Comparison of ENCODE assay signal across 18 cellular contexts in genomic region chr14:94612580-94613554, GRCh38. TPM values are rescaled to one million over a fixed set of nuclear protein-coding genes. Genes with fewer than 3 reads are reported as not detected.
A peak's percentile ranks its signal among the peaks of the same experiment; 100 is the strongest.
DNase-seq lines count a peak whose midpoint lies in the region; ATAC-seq and TF ChIP-seq lines count a peak whose summit lies in the region.
"Had no signal": no experiment of that assay in that cellular context is flagged by ENCODE, and none has a peak within 500 bp of the region (broad histone marks: within the 10 kb centered on the region; RNA-seq: fewer than 3 reads in every experiment).

No MANE protein-coding gene starts in this region.

- intact Hi-C loops in HCT116 (cut with micrococcal nuclease), result no loop called here
- intact Hi-C loops in gastrocnemius medialis (cut with DNase I; ENCODE audit: low total_unique reads), result no loop called here
- intact Hi-C loops in prostate gland (cut with DNase I), result no loop called here

- H3K79me2 ChIP-seq in HCT116 (ENCODE audit: insufficient read depth, low read length), result no peaks in the 10 kb centered on the region

- 54% methylated on average over 9 of the region's 9 CpGs for WGBS in prostate gland

- in situ Hi-C loops in gastrocnemius medialis (cut with MboI; ENCODE audit: low sequenced_read_pairs in 4 of 4), result no loop called here

- H3K27me3 Mint-ChIP-seq in chondrocyte (ENCODE audit: low read depth), result no peaks in the 10 kb centered on the region
- H3K27me3 Mint-ChIP-seq in activated CD4-positive, alpha-beta memory T cell treated with anti-CD3 and anti-CD28 coated beads, Interleukin-2, amount 10 ng/mL, durations not matched to agents 7 days and 5 days, result no peaks in the 10 kb centered on the region
- H3K27me3 Mint-ChIP-seq: activated T-cell treated with anti-CD3 and anti-CD28 coated beads, Interleukin-2, amount 50 U/mL, for 24 hours; IgD-negative memory B cell had no signal

- no peak for DNase-seq in HCT116 (ENCODE audit: low read depth, low spot score)
- no peak for DNase-seq in chondrocyte (ENCODE audit: low spot score)
- no peak for DNase-seq in left lobe of liver (ENCODE audit: low spot score)
- no peak for DNase-seq in gastrocnemius medialis
- no peak for DNase-seq in HT-29 (ENCODE audit: low spot score)
- no peak for DNase-seq in prostate gland (ENCODE audit: low spot score)
- no peak for DNase-seq in activated CD4-positive, alpha-beta memory T cell treated with anti-CD3 and anti-CD28 coated beads, Interleukin-2, amount 10 ng/mL, durations not matched to agents 7 days and 5 days
- no peak for DNase-seq in hippocampal formation (lab: John Stamatoyannopoulos, UW)
- DNase-seq: activated T-cell treated with anti-CD3 and anti-CD28 coated beads, Interleukin-2, amount 50 U/mL, for 24 hours; amniotic stem cell; DMS79; kidney glomerular epithelial cell; NCI-H1092 treated with DMSO at 0.1 percent for 48 hours; NCI-H2227 treated with DMSO at 0.1 percent for 48 hours; SW 1271; thyroid gland had no signal

- H3K27ac ChIP-seq in HCT116 (ENCODE audit: low read depth, low read length), result no peak overlapping the region
- H3K27ac ChIP-seq in gastrocnemius medialis, result peak overlapping the region in 3 of 4 donors; percentile 26 to 57 (median 31)
- peak overlapping the region in 1 of 2 donors; percentile 22 for H3K27ac ChIP-seq in prostate gland
- H3K27ac ChIP-seq: thyroid gland had no signal

- BruUV-seq in HCT116 (replicated peaks; lab: Mats Ljungman, UMichigan), result no TSS peak

- H3K27me3 ChIP-seq in HCT116 (ENCODE audit: insufficient read depth, low read length) (no peaks in the 10 kb centered on the region), gastrocnemius medialis (no peaks in the 10 kb centered on the region), prostate gland (replicated peaks; ENCODE audit: insufficient read depth) (no peaks in the 10 kb centered on the region)
- H3K27me3 ChIP-seq: thyroid gland had no signal

- no peaks in the 10 kb centered on the region for H4K20me1 ChIP-seq in HCT116 (ENCODE audit: insufficient read depth)

- H3K4me3 Mint-ChIP-seq in chondrocyte (ENCODE audit: unreplicated experiment), result no peak overlapping the region
- no peak overlapping the region for H3K4me3 Mint-ChIP-seq in activated CD4-positive, alpha-beta memory T cell treated with anti-CD3 and anti-CD28 coated beads, Interleukin-2, amount 10 ng/mL, durations not matched to agents 7 days and 5 days
- H3K4me3 Mint-ChIP-seq: activated T-cell treated with anti-CD3 and anti-CD28 coated beads, Interleukin-2, amount 50 U/mL, for 24 hours; IgD-negative memory B cell; neural crest cell had no signal

- no peak overlapping the region for H3K9ac ChIP-seq in HCT116 (ENCODE audit: low read length)

- CTCF ChIA-PET in HCT116 (lab: Charles Lee), result interaction anchor here (1.1 kb wide), 1 partner anchor 13 kb away, joined by 3 read pairs; no protein-coding TSS in a partner anchor
- CTCF ChIA-PET in activated CD4-positive, alpha-beta memory T cell treated with anti-CD3 and anti-CD28 coated beads, Interleukin-2, amount 10 ng/mL, durations not matched to agents 7 days and 5 days (lab: Charles Lee), result no interaction called here

- H3K4me1 ChIP-seq in HCT116 (ENCODE audit: control insufficient read depth in 1 of 2, insufficient read depth in 2 of 2, low read length in 2 of 2) (peaks cover 8 to 38% of the 10 kb centered on the region in 2 experiments; a peak in 3 of 4 replicates), gastrocnemius medialis (peaks cover 0 to 8% of the 10 kb centered on the region in 2 donors), prostate gland (replicated peaks) (no peaks in the 10 kb centered on the region)
- H3K4me1 ChIP-seq: thyroid gland had no signal

- peak overlapping the region; percentile 33 for H3K4me2 ChIP-seq in HCT116 (ENCODE audit: low read length)

- H3K4me3 ChIP-seq in HCT116 (replicated peaks in 1 of 2; ENCODE audit: low read depth in 1 of 2, low read length in 2 of 2) (no peak overlapping the region), gastrocnemius medialis (peak overlapping the region in 1 of 4 donors; percentile 13), prostate gland (no peak overlapping the region)
- H3K4me3 ChIP-seq: thyroid gland had no signal

- TF ChIP-seq CTCF in HCT116 (IDR thresholded peaks at IDR 0.05 in 2 of 3, conservative IDR thresholded peaks at IDR 0.05 in 1 of 3; ENCODE audit: borderline replicate concordance in 1 of 3, insufficient read depth in 1 of 3, low read depth in 2 of 3, low read length in 2 of 3) (no peak), chondrocyte (IDR thresholded peaks at IDR 0.05) (no peak), gastrocnemius medialis (IDR thresholded peaks at IDR 0.05 in 4 of 5, conservative IDR thresholded peaks at IDR 0.05 in 1 of 5) (no peak), prostate gland (IDR thresholded peaks at IDR 0.05) (no peak)

- POLR2A ChIA-PET in HCT116 (lab: Charles Lee), result interaction anchor here (0.8 to 2.4 kb wide), 2 partner anchors 11 to 13 kb away, joined by 4 to 10 read pairs; no protein-coding TSS in a partner anchor
- POLR2A ChIA-PET in activated CD4-positive, alpha-beta memory T cell treated with anti-CD3 and anti-CD28 coated beads, Interleukin-2, amount 10 ng/mL, durations not matched to agents 7 days and 5 days (lab: Charles Lee), result no interaction called here

- H2AFZ ChIP-seq in HCT116 (ENCODE audit: low read depth, low read length, poor library complexity, severe bottlenecking), result no peak overlapping the region

- no peaks in the 10 kb centered on the region; a peak in 1 of 4 replicates for H3K9me3 ChIP-seq in HCT116 (ENCODE audit: control insufficient read depth in 1 of 2, insufficient read depth in 1 of 2, low read depth in 1 of 2, low read length in 2 of 2)
- no peaks in the 10 kb centered on the region for H3K9me3 ChIP-seq in gastrocnemius medialis
- no peaks in the 10 kb centered on the region for H3K9me3 ChIP-seq in prostate gland
- H3K9me3 ChIP-seq: thyroid gland had no signal

- ATAC-seq in HCT116 (0 out of 2 replicates have a peak, but pooled peaks have one; percentile 18), left lobe of liver (peak; percentile 22), gastrocnemius medialis (no peak)

- H3K9me3 Mint-ChIP-seq in chondrocyte (ENCODE audit: low read depth), result peaks cover 15% of the 10 kb centered on the region
- H3K9me3 Mint-ChIP-seq in activated CD4-positive, alpha-beta memory T cell treated with anti-CD3 and anti-CD28 coated beads, Interleukin-2, amount 10 ng/mL, durations not matched to agents 7 days and 5 days, result peaks cover 15% of the 10 kb centered on the region

- RAD21 ChIA-PET in HCT116 (lab: Charles Lee; ENCODE audit: low non-redundant PET in 1 of 2, low total read pairs in 2 of 2, uncharacterized antibody in 2 of 2, unreplicated experiment in 2 of 2), result interaction anchor here in 1 of 2 experiments (0.6 kb wide), 1 partner anchor 913 kb away, joined by 3 read pairs; no protein-coding TSS in a partner anchor

- H3K36me3 Mint-ChIP-seq in chondrocyte (ENCODE audit: low read depth), result peaks cover 9% of the 10 kb centered on the region
- no peaks in the 10 kb centered on the region for H3K36me3 Mint-ChIP-seq in activated CD4-positive, alpha-beta memory T cell treated with anti-CD3 and anti-CD28 coated beads, Interleukin-2, amount 10 ng/mL, durations not matched to agents 7 days and 5 days (ENCODE audit: low read depth)

- no peak for TF ChIP-seq RAD21 in HCT116 (IDR thresholded peaks at IDR 0.05; ENCODE audit: low read depth)

- H3K27ac Mint-ChIP-seq in chondrocyte (ENCODE audit: unreplicated experiment), result peak overlapping the region; percentile 36
- no peak overlapping the region for H3K27ac Mint-ChIP-seq in activated CD4-positive, alpha-beta memory T cell treated with anti-CD3 and anti-CD28 coated beads, Interleukin-2, amount 10 ng/mL, durations not matched to agents 7 days and 5 days
- H3K27ac Mint-ChIP-seq: activated T-cell treated with anti-CD3 and anti-CD28 coated beads, Interleukin-2, amount 50 U/mL, for 24 hours; IgD-negative memory B cell had no signal

- H3K36me3 ChIP-seq in HCT116 (ENCODE audit: control insufficient read depth in 1 of 2, insufficient read depth in 2 of 2, low read length in 2 of 2) (no peaks in the 10 kb centered on the region), gastrocnemius medialis (no peaks in the 10 kb centered on the region), prostate gland (no peaks in the 10 kb centered on the region)
- H3K36me3 ChIP-seq: thyroid gland had no signal

- no peak for TF ChIP-seq POLR2A in HCT116 (IDR thresholded peaks at IDR 0.05; ENCODE audit: borderline replicate concordance, extremely low read depth, insufficient read depth, insufficient read length)
- TF ChIP-seq POLR2A in gastrocnemius medialis (IDR thresholded peaks at IDR 0.05), result no peak
- no peak for TF ChIP-seq POLR2A in prostate gland (IDR thresholded peaks at IDR 0.05)

- no peaks in the 10 kb centered on the region for H3K9me2 ChIP-seq in HCT116 (ENCODE audit: insufficient read depth)

- H3K4me1 Mint-ChIP-seq in chondrocyte (ENCODE audit: low read depth), result peaks cover 29% of the 10 kb centered on the region
- H3K4me1 Mint-ChIP-seq in activated CD4-positive, alpha-beta memory T cell treated with anti-CD3 and anti-CD28 coated beads, Interleukin-2, amount 10 ng/mL, durations not matched to agents 7 days and 5 days, result no peaks in the 10 kb centered on the region

RNA-seq across cellular contexts. Expression of gene SERPINA3, which starts 0.7 kb away (rescaled TPM):
- 4.3 TPM for total RNA-seq in HCT116 (2021; ENCODE audit: unreplicated experiment)
- polyA plus RNA-seq in HCT116 (2012), result 4.0 TPM in 2 replicates
- 3.6 to 4.6 TPM (median 3.9 TPM) in 3 replicates for total RNA-seq in chondrocyte
- total RNA-seq in left lobe of liver, result 7,311 TPM
- 10 to 100 TPM; 18.3 to 80.9 (median 66.3) TPM for total RNA-seq in gastrocnemius medialis
- total RNA-seq in HT-29 (2014; rRNA removed; shearing (Covaris generic)), result 1.0 and 2.0 TPM in 2 replicates
- 100 to 1,000 TPM; 352 to 505 TPM for total RNA-seq in prostate gland
- not detected for total RNA-seq in activated CD4-positive, alpha-beta memory T cell treated with anti-CD3 and anti-CD28 coated beads, Interleukin-2, amount 10 ng/mL, durations not matched to agents 7 days and 5 days
- total RNA-seq: neural crest cell had no signal
- polyA plus RNA-seq: IgD-negative memory B cell had no signal

RNA-seq across cellular contexts. Expression of gene SERPINA5, which starts 31.6 kb away (rescaled TPM):
- total RNA-seq in HCT116 (2021; ENCODE audit: unreplicated experiment) (3.0 TPM), chondrocyte (0.50 to 0.54 TPM in 2 of 3 replicates, not detected in the other), left lobe of liver (216 TPM), gastrocnemius medialis (10 to 100 TPM in 2 of 4 donors, 1 to 10 TPM in 2; 1.8 to 63.2 (median 19.8) TPM), prostate gland (100 to 1,000 TPM in 1 of 2 donors, 1 to 10 TPM in 1; 2.6 to 936 TPM)
- polyA plus RNA-seq in HCT116 (2012), result 5.5 and 7.1 TPM in 2 replicates
- total RNA-seq in HT-29 (2014; rRNA removed; shearing (Covaris generic)), result 4.9 and 7.9 TPM in 2 replicates
- not detected for total RNA-seq in activated CD4-positive, alpha-beta memory T cell treated with anti-CD3 and anti-CD28 coated beads, Interleukin-2, amount 10 ng/mL, durations not matched to agents 7 days and 5 days
- polyA plus RNA-seq: IgD-negative memory B cell had no signal

RNA-seq across cellular contexts. Expression of gene SERPINA4, which starts 51.6 kb away (rescaled TPM):
- total RNA-seq in HCT116 (2021; ENCODE audit: unreplicated experiment) (0.17 TPM), chondrocyte (not detected in 3 replicates), left lobe of liver (186 TPM), gastrocnemius medialis (under 1 TPM in 2 of 4 donors, not detected in 2; 0.13 to 0.26 TPM), prostate gland (1 to 10 TPM in 1 of 2 donors, not detected in 1; 2.2 TPM)
- 0.04 TPM in 1 of 2 replicates, not detected in the other for polyA plus RNA-seq in HCT116 (2012)
- 0.57 and 1.8 TPM in 2 replicates for total RNA-seq in HT-29 (2014; rRNA removed; shearing (Covaris generic))
- not detected for total RNA-seq in activated CD4-positive, alpha-beta memory T cell treated with anti-CD3 and anti-CD28 coated beads, Interleukin-2, amount 10 ng/mL, durations not matched to agents 7 days and 5 days
- total RNA-seq: neural crest cell, thyroid gland had no signal
- polyA plus RNA-seq: IgD-negative memory B cell had no signal

Comparison
In these comparisons a context has a peak if more than half of its experiments do, and no peak if none do; other contexts are left out.
1. ATAC-seq: peak in HCT116 (single experiment) and left lobe of liver (single experiment); none in gastrocnemius medialis (0 of 2).
2. RNA of gene SERPINA3, which starts 0.7 kb away (total RNA-seq): 7,311 TPM in left lobe of liver (single experiment); 352 to 505 TPM in prostate gland, 18.3 to 80.9 TPM in gastrocnemius medialis, 4.3 TPM in HCT116 (single experiment), 3.6 to 4.6 TPM in chondrocyte, 1.0 to 2.0 TPM in HT-29 and not detected in activated CD4-positive, alpha-beta memory T cell treated with anti-CD3 and anti-CD28 coated beads, Interleukin-2, amount 10 ng/mL, durations not matched to agents 7 days and 5 days; every median in the first group is over 10 times any median in the second.
3. RNA of gene SERPINA4, which starts 51.6 kb away (total RNA-seq): 186 TPM in left lobe of liver (single experiment); 2.2 TPM in prostate gland, 0.57 to 1.8 TPM in HT-29, 0.17 TPM in HCT116 (single experiment), 0.13 to 0.26 TPM in gastrocnemius medialis, not detected in chondrocyte and not detected in activated CD4-positive, alpha-beta memory T cell treated with anti-CD3 and anti-CD28 coated beads, Interleukin-2, amount 10 ng/mL, durations not matched to agents 7 days and 5 days; every median in the first group is over 10 times any median in the second.